In the genomic region with DNA sequence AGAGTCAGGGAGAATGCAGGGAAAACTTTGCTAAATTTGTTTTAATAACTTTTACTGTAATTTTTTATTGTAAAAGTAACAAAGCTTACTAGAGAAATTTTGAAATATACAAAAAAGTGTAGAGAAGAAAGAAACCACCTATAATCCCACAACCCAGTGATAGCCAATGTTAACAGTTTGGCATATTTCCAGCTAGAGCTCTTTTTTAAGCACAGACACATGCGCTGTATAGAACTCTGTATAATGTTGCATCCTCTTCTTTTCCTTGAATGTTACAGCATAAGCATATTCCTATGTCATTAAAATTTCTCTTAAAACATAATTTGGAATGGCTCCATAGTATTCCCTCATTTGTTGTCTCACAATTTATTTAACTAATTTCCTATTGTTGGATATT, we compare ENCODE assay signal across 2 cellular contexts.
TF ChIP-seq lines count a peak whose summit lies in the region.

No MANE protein-coding gene starts in this region.

TF ChIP-seq in liver, 16 proteins besides CTCF, POLR2A, EP300 and RAD21 (continued from another document):
- no peak for TF ChIP-seq SP1 (IDR thresholded peaks at IDR 0.05)
- TF ChIP-seq, protein P1, sequence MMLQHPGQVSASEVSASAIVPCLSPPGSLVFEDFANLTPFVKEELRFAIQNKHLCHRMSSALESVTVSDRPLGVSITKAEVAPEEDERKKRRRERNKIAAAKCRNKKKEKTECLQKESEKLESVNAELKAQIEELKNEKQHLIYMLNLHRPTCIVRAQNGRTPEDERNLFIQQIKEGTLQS (IDR thresholded peaks at IDR 0.05), result no peak
- no peak for TF ChIP-seq FOXA1 (IDR thresholded peaks at IDR 0.05)
- TF ChIP-seq TAF1 (conservative IDR thresholded peaks at IDR 0.05), result peak; percentile 5
- no peak for TF ChIP-seq YY1 (IDR thresholded peaks at IDR 0.05)
- TF ChIP-seq, protein P2, sequence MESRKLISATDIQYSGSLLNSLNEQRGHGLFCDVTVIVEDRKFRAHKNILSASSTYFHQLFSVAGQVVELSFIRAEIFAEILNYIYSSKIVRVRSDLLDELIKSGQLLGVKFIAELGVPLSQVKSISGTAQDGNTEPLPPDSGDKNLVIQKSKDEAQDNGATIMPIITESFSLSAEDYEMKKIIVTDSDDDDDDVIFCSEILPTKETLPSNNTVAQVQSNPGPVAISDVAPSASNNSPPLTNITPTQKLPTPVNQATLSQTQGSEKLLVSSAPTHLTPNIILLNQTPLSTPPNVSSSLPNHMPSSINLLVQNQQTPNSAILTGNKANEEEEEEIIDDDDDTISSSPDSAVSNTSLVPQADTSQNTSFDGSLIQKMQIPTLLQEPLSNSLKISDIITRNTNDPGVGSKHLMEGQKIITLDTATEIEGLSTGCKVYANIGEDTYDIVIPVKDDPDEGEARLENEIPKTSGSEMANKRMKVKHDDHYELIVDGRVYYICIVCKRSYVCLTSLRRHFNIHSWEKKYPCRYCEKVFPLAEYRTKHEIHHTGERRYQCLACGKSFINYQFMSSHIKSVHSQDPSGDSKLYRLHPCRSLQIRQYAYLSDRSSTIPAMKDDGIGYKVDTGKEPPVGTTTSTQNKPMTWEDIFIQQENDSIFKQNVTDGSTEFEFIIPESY (IDR thresholded peaks at IDR 0.05), result no peak
- peak in 1 of 2 donors; percentile 28 for TF ChIP-seq EGR1 (IDR thresholded peaks at IDR 0.05; ENCODE audit: low read depth in 2 of 2)
TF ChIP-seq in liver: peak in this region for 3.

TF ChIP-seq in HepG2, 621 proteins besides CTCF, POLR2A, EP300 and RAD21 (continued from another document):
- TF ChIP-seq, protein P3, sequence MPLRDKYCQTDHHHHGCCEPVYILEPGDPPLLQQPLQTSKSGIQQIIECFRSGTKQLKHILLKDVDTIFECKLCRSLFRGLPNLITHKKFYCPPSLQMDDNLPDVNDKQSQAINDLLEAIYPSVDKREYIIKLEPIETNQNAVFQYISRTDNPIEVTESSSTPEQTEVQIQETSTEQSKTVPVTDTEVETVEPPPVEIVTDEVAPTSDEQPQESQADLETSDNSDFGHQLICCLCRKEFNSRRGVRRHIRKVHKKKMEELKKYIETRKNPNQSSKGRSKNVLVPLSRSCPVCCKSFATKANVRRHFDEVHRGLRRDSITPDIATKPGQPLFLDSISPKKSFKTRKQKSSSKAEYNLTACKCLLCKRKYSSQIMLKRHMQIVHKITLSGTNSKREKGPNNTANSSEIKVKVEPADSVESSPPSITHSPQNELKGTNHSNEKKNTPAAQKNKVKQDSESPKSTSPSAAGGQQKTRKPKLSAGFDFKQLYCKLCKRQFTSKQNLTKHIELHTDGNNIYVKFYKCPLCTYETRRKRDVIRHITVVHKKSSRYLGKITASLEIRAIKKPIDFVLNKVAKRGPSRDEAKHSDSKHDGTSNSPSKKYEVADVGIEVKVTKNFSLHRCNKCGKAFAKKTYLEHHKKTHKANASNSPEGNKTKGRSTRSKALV (CRISPR knock-in tag; IDR thresholded peaks at IDR 0.05), result no peak
- TF ChIP-seq MBD4 (IDR thresholded peaks at IDR 0.05; ENCODE audit: borderline replicate concordance, low read length) (no peak), SRSF1 (optimal IDR thresholded peaks at IDR 0.05; ENCODE audit: low read depth, low read length) (no peak), ZNF530 (CRISPR knock-in tag; IDR thresholded peaks at IDR 0.05; ENCODE audit: low read depth) (no peak), SRSF4 (IDR thresholded peaks at IDR 0.05; ENCODE audit: low read depth, low read length, poor library complexity, severe bottlenecking) (no peak), JARID2 (CRISPR knock-in tag; IDR thresholded peaks at IDR 0.05; ENCODE audit: insufficient replicate concordance) (no peak)
- TF ChIP-seq, protein P4, sequence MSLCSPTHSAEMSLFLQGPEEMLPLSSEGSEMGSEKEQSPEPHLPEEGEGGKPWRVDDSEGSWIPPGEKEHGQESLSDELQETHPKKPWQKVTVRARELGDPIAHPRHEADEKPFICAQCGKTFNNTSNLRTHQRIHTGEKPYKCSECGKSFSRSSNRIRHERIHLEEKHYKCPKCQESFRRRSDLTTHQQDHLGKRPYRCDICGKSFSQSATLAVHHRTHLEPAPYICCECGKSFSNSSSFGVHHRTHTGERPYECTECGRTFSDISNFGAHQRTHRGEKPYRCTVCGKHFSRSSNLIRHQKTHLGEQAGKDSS (CRISPR knock-in tag; IDR thresholded peaks at IDR 0.05; ENCODE audit: borderline replicate concordance, low read depth), result no peak
- TF ChIP-seq, protein P5, sequence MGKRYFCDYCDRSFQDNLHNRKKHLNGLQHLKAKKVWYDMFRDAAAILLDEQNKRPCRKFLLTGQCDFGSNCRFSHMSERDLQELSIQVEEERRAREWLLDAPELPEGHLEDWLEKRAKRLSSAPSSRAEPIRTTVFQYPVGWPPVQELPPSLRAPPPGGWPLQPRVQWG (CRISPR knock-in tag; IDR thresholded peaks at IDR 0.05; ENCODE audit: borderline replicate concordance, low read depth), result no peak
